22 cellular contexts compared by ENCODE assay signal in genomic region chr20:49663112-49663511, GRCh38. TPM values are rescaled to one million over a fixed set of nuclear protein-coding genes. Genes with fewer than 3 reads are reported as not detected.
DNase-seq lines count a peak whose midpoint lies in the region; ATAC-seq, FAIRE-seq and TF ChIP-seq lines count a peak whose summit lies in the region.
"Had no signal": no experiment of that assay in that cellular context is flagged by ENCODE, and none has a peak within 500 bp of the region (broad histone marks: within the 10 kb centered on the region; RNA-seq: fewer than 3 reads in every experiment).

No MANE protein-coding gene starts in this region.

- no peak overlapping the region for H2AK9ac ChIP-seq in IMR-90 (replicated peaks; ENCODE audit: low read depth, low read length, poor library complexity)

- no peak for TF ChIP-seq POLR2A in A549 (IDR thresholded peaks at IDR 0.05; ENCODE audit: low read length)
- TF ChIP-seq POLR2A in IMR-90 (IDR thresholded peaks at IDR 0.05; ENCODE audit: low read depth, low read length): no peak

- no peak overlapping the region for H3K9ac ChIP-seq in IMR-90 (ENCODE audit: low read depth, low read length)
- H3K9ac ChIP-seq: BLaER1, GM23248 had no signal

- in situ Hi-C loops in IMR-90 (cut with MboI; ENCODE audit: low sequenced_read_pairs): no loop called here

- no peak overlapping the region for H2BK20ac ChIP-seq in IMR-90 (ENCODE audit: low read depth, low read length)

- no peaks in the 10 kb centered on the region for H3K27me3 ChIP-seq in IMR-90 (ENCODE audit: control insufficient read depth, insufficient read depth, low read length)
- H3K27me3 ChIP-seq: BLaER1 had no signal

- no peak overlapping the region for H3K23ac ChIP-seq in IMR-90 (ENCODE audit: low read depth, low read length)

- no peak overlapping the region for H3K18ac ChIP-seq in IMR-90 (ENCODE audit: low read depth, low read length)

- intact Hi-C loops in IMR-90 (cut with micrococcal nuclease): no loop called here
- intact Hi-C loops in Right ventricle myocardium inferior (cut with DNase I): no loop called here

- H3K9me3 ChIP-seq in A549 (no peaks in the 10 kb centered on the region), IMR-90 (ENCODE audit: control insufficient read depth, insufficient read depth, low read length) (no peaks in the 10 kb centered on the region)
- H3K9me3 ChIP-seq: BLaER1 had no signal

- peaks cover 50 to 72% of the 10 kb centered on the region in 2 experiments for H3K79me1 ChIP-seq in IMR-90 (ENCODE audit: low read depth in 1 of 2, low read length in 2 of 2)

- TF ChIP-seq EP300 in A549 (IDR thresholded peaks at IDR 0.05): no peak

- POLR2A ChIA-PET in A549 (lab: Yijun Ruan, JAX) (no interaction called here), IMR-90 (lab: Charles Lee; ENCODE audit: unreplicated experiment) (no interaction called here), WTC11 (lab: Charles Lee) (interaction anchor here (0.6 kb wide), 1 partner anchor 324 kb away, joined by 3 read pairs; no protein-coding TSS in a partner anchor)

- TF ChIP-seq RAD21 in A549 (conservative IDR thresholded peaks at IDR 0.05 in 1 of 2, IDR thresholded peaks at IDR 0.05 in 1 of 2) (no peak), IMR-90 (IDR thresholded peaks at IDR 0.05; ENCODE audit: low read length) (no peak)

- H4K5ac ChIP-seq in IMR-90 (ENCODE audit: low read depth, low read length): no peak overlapping the region

- H3K36me3 ChIP-seq in IMR-90 (ENCODE audit: control insufficient read depth, insufficient read depth, low read length): no peaks in the 10 kb centered on the region
- H3K36me3 ChIP-seq: BLaER1 had no signal

- no peaks in the 10 kb centered on the region for H3K27me3 Mint-ChIP-seq in WTC11 (ENCODE audit: low read depth)
- H3K27me3 Mint-ChIP-seq in neural crest cell (ENCODE audit: low read depth): no peaks in the 10 kb centered on the region
- H3K27me3 Mint-ChIP-seq in chondrocyte (ENCODE audit: low read depth): no peaks in the 10 kb centered on the region
- H3K27me3 Mint-ChIP-seq: CD4-positive, CD25-positive, alpha-beta regulatory T cell had no signal

- H2BK120ac ChIP-seq in IMR-90 (ENCODE audit: low read depth, low read length): no peak overlapping the region

- no peak overlapping the region for H3K56ac ChIP-seq in IMR-90 (ENCODE audit: extremely low read depth, insufficient read depth, low read length)

- H3K4me1 Mint-ChIP-seq in WTC11: peaks cover 64% of the 10 kb centered on the region
- peaks cover 47% of the 10 kb centered on the region for H3K4me1 Mint-ChIP-seq in neural crest cell
- H3K4me1 Mint-ChIP-seq in chondrocyte (ENCODE audit: low read depth): peaks cover 32% of the 10 kb centered on the region

- H3K9me3 Mint-ChIP-seq in WTC11: no peaks in the 10 kb centered on the region
- H3K9me3 Mint-ChIP-seq in neural crest cell: no peaks in the 10 kb centered on the region
- H3K9me3 Mint-ChIP-seq in chondrocyte (ENCODE audit: low read depth): no peaks in the 10 kb centered on the region
- H3K9me3 Mint-ChIP-seq: CD4-positive, CD25-positive, alpha-beta regulatory T cell had no signal

- H3K4me3 Mint-ChIP-seq in WTC11 (no peak overlapping the region), neural crest cell (no peak overlapping the region), chondrocyte (ENCODE audit: unreplicated experiment) (no peak overlapping the region)
- H3K4me3 Mint-ChIP-seq: CD4-positive, CD25-positive, alpha-beta regulatory T cell had no signal

- H3K4me2 ChIP-seq in A549: no peak overlapping the region
- no peak overlapping the region for H3K4me2 ChIP-seq in IMR-90 (ENCODE audit: low read depth, low read length)

- H2AK5ac ChIP-seq in IMR-90 (ENCODE audit: low read depth, low read length): no peak overlapping the region

- H2AFZ ChIP-seq in IMR-90 (replicated peaks; ENCODE audit: low read length, poor library complexity): no peak overlapping the region
- H2AFZ ChIP-seq: GM23248 had no signal

- H4K8ac ChIP-seq in IMR-90 (ENCODE audit: low read depth in 2 of 2, low read length in 2 of 2): no peak overlapping the region

- DNase-seq in A549 (ENCODE audit: low read depth in 1 of 2, low spot score in 1 of 2) (no peak), IMR-90 (no peak), WTC11 (ENCODE audit: low spot score) (no peak), neural crest cell (ENCODE audit: low read depth, low spot score) (no peak), chondrocyte (ENCODE audit: low spot score) (no peak), Right ventricle myocardium inferior (ENCODE audit: missing footprints) (no peak), NCI-H524 (lab: John Stamatoyannopoulos, UW) (no peak)
- DNase-seq: CD4-positive, CD25-positive, alpha-beta regulatory T cell; DMS53; GM23248; HCEC 1CT; Kasumi-1; NCI-H1105 treated with DMSO at 0.1 percent for 48 hours; NCI-H2029 treated with DMSO at 0.1 percent for 48 hours; NCI-H446 treated with DMSO at 0.1 percent for 48 hours; NCI-H526 treated with DMSO at 0.1 percent for 48 hours; SIG-M5 had no signal

- dilution Hi-C loops in IMR-90 (cut with HindIII; ENCODE audit: low sequenced_read_pairs, unreplicated experiment): no loop called here

- H4K20me1 ChIP-seq in IMR-90 (ENCODE audit: insufficient read depth, low read length): peaks cover 79% of the 10 kb centered on the region

- no peak for FAIRE-seq in A549 (lab: Jason Lieb, UNC)
- FAIRE-seq: GM18507 had no signal

- H3K4me1 ChIP-seq in A549 (peaks cover 95% of the 10 kb centered on the region), IMR-90 (ENCODE audit: control insufficient read depth, insufficient read depth, low read length) (peaks cover 5% of the 10 kb centered on the region)

- H3K27ac ChIP-seq in A549 (no peak overlapping the region), IMR-90 (ENCODE audit: insufficient read depth, low read length) (no peak overlapping the region)
- H3K27ac ChIP-seq: BLaER1, GM23248, RWPE1, SK-N-MC had no signal

- H3K4me3 ChIP-seq in A549: no peak overlapping the region
- no peak overlapping the region for H3K4me3 ChIP-seq in IMR-90 (ENCODE audit: insufficient read depth, low read depth, low read length)
- H3K4me3 ChIP-seq: BLaER1, GM23248, SK-N-MC had no signal

- H4K91ac ChIP-seq in IMR-90 (ENCODE audit: insufficient read depth, low read depth, low read length): no peak overlapping the region

- CTCF ChIA-PET in A549 (lab: Yijun Ruan, JAX): interaction anchor here (0.6 to 1.6 kb wide), 8 partner anchors 8 to 408 kb away, joined by 3 to 4 read pairs (median 3); no protein-coding TSS in a partner anchor
- CTCF ChIA-PET in IMR-90 (lab: Yijun Ruan, JAX): no interaction called here
- CTCF ChIA-PET in WTC11 (lab: Charles Lee): no interaction called here

- no peaks in the 10 kb centered on the region; the same call in 1 of the 2 replicates for H3K9me1 ChIP-seq in IMR-90 (ENCODE audit: insufficient read depth, low read length)

- ATAC-seq in A549: no peak
- no peak for ATAC-seq in IMR-90 (ENCODE audit: low read depth)
- no peak for ATAC-seq in WTC11
- no peak for ATAC-seq in Right ventricle myocardium inferior
- ATAC-seq: Panc1 had no signal

- no peak overlapping the region for H3K4ac ChIP-seq in IMR-90 (ENCODE audit: low read depth, low read length)

- H2BK15ac ChIP-seq in IMR-90 (ENCODE audit: low read depth, low read length): no peak overlapping the region

- H3K14ac ChIP-seq in IMR-90 (replicated peaks; ENCODE audit: low read depth, low read length): no peak overlapping the region

- H3K36me3 Mint-ChIP-seq in WTC11: no peaks in the 10 kb centered on the region
- H3K36me3 Mint-ChIP-seq in neural crest cell (ENCODE audit: low read depth): no peaks in the 10 kb centered on the region
- H3K36me3 Mint-ChIP-seq in chondrocyte (ENCODE audit: low read depth): no peaks in the 10 kb centered on the region
- H3K36me3 Mint-ChIP-seq: CD4-positive, CD25-positive, alpha-beta regulatory T cell had no signal

- BruUV-seq in IMR-90 (replicated peaks; lab: Mats Ljungman, UMichigan): no TSS peak

- TF ChIP-seq CTCF in A549 (IDR thresholded peaks at IDR 0.05) (no peak), IMR-90 (conservative IDR thresholded peaks at IDR 0.05; ENCODE audit: low read depth, low read length) (no peak), WTC11 (IDR thresholded peaks at IDR 0.05) (no peak), neural crest cell (conservative IDR thresholded peaks at IDR 0.05) (no peak), chondrocyte (IDR thresholded peaks at IDR 0.05) (no peak)

- H3K27ac Mint-ChIP-seq in WTC11 (peak overlapping the region; percentile 78), neural crest cell (ENCODE audit: unreplicated experiment) (peak overlapping the region; percentile 82), chondrocyte (ENCODE audit: unreplicated experiment) (no peak overlapping the region)

- H2BK5ac ChIP-seq in IMR-90 (ENCODE audit: low read depth, low read length, poor library complexity, severe bottlenecking): no peak overlapping the region

TF ChIP-seq in A549, 52 proteins besides CTCF, POLR2A, EP300 and RAD21 (continues in another document):
- TF ChIP-seq TFCP2L1 (CRISPR knock-in tag; IDR thresholded peaks at IDR 0.05): no peak

TF ChIP-seq in IMR-90, 13 proteins besides CTCF, POLR2A, EP300 and RAD21 (continues in another document):
- TF ChIP-seq MAFK (IDR thresholded peaks at IDR 0.05; ENCODE audit: low read depth, low read length) (peak; percentile 54; the same call in 1 of the 2 replicates), CHD1 (IDR thresholded peaks at IDR 0.05; ENCODE audit: low read depth, low read length) (no peak), MAZ (IDR thresholded peaks at IDR 0.05; ENCODE audit: borderline replicate concordance, low read depth, low read length) (no peak)

TF ChIP-seq in WTC11, 78 proteins besides CTCF, POLR2A, EP300 and RAD21 (continues in another document):
- TF ChIP-seq NFYB (CRISPR knock-in tag; conservative IDR thresholded peaks at IDR 0.05; ENCODE audit: low read depth) (no peak), NFE2L1 (CRISPR knock-in tag; IDR thresholded peaks at IDR 0.05) (no peak)

RNA-seq across cellular contexts. Expression of gene B4GALT5, which starts 50.6 kb away (rescaled TPM):
- polyA plus RNA-seq in A549 (2011; rRNA removed) (82.8 and 88.7 TPM in 2 replicates), A549 (2017; fragmentation: RNase III; extraction: RNeasy Plus Mini Kit Qiagen cat#74134 plus additional on column Dnase treatment) (68.1 to 84.0 TPM (median 81.5 TPM) in 3 replicates), IMR-90 (2012; rRNA removed) (18.4 and 20.4 TPM in 2 replicates)
- polyA plus RNA-seq in A549 (2012; cell fraction: cytosol; rRNA removed): 39.0 and 48.5 TPM in 2 replicates
- polyA plus RNA-seq in A549 (2012; cell fraction: nucleus; rRNA removed): 23.2 and 34.8 TPM in 2 replicates
- polyA minus RNA-seq in A549 (2011; rRNA and poly(A)+ RNA removed): 66.0 and 68.4 TPM in 2 replicates
- total RNA-seq in IMR-90 (2012; rRNA removed) (11.3 and 13.9 TPM in 2 replicates), WTC11 (2021) (62.4 to 71.5 TPM (median 69.4 TPM) in 3 replicates), neural crest cell (48.9 and 49.0 TPM in 2 replicates), chondrocyte (54.2 to 56.1 TPM (median 55.0 TPM) in 3 replicates), Right ventricle myocardium inferior (44.0 TPM)
- 9.7 and 11.1 TPM in 2 replicates for polyA plus RNA-seq in IMR-90 (2012; cell fraction: cytosol; rRNA removed)
- 6.4 and 14.9 TPM in 2 replicates for polyA plus RNA-seq in IMR-90 (2012; cell fraction: nucleus; rRNA removed; ENCODE audit: low replicate concordance)
